12 cellular contexts compared by ENCODE assay signal in the genomic region with DNA sequence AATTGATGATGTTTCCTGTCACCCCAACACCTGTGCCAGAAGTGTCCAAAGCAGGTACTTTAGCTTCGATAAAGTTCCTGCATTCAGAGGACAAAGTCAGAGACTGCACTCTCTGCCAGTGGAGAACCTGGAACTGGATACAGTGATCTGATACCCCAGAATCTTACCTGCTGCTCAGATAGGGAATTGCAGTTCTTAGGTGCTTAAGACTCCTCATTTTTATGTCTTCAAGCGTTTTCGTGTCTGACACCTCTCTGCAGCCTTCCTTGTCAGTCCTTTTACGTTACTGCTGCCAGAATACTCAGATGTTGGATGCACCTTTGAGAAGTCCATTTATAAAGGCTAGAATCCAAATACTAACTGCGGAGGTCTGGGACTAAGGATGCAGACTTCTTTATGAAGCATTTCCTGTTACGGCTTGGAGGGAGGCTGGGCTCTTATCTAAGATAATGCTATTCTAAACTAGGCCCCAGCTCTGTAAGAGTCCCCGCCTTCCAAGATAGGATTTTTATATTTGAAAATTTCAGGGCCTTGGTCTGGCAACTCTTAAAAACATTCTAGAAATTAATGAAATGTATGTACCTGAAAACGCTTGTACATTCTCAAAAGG. TPM values are rescaled to one million over a fixed set of nuclear protein-coding genes. Genes with fewer than 3 reads are reported as not detected.
DNase-seq lines count a peak whose midpoint lies in the region; ATAC-seq, FAIRE-seq and TF ChIP-seq lines count a peak whose summit lies in the region.
"Had no signal": no experiment of that assay in that cellular context is flagged by ENCODE, and none has a peak within 500 bp of the region (broad histone marks: within the 10 kb centered on the region; RNA-seq: fewer than 3 reads in every experiment).

No MANE protein-coding gene starts in this region.

- POLR2A ChIA-PET in HepG2 (lab: Yijun Ruan, JAX) = no interaction called here

- TF ChIP-seq EP300 in HepG2 (IDR thresholded peaks at IDR 0.05; ENCODE audit: low read depth in 2 of 2, low read length in 2 of 2) = no peak
- no peak for TF ChIP-seq EP300 in HepG2 (CRISPR knock-in tag; IDR thresholded peaks at IDR 0.05; ENCODE audit: borderline replicate concordance)

- H3K4me1 ChIP-seq in HepG2 (ENCODE audit: insufficient read depth, low read length) (peaks cover 51% of the 10 kb centered on the region), right lobe of liver (peaks cover 0 to 54% (median 19%) of the 10 kb centered on the region in 4 donors), liver (ENCODE audit: control insufficient read depth in 4 of 4, insufficient read depth in 4 of 4, low read length in 3 of 4) (peaks cover 4 to 51% (median 42%) of the 10 kb centered on the region in 4 donors)

- TF ChIP-seq CTCF in HepG2 (CRISPR knock-in tag; IDR thresholded peaks at IDR 0.05) (no peak), right lobe of liver (IDR thresholded peaks at IDR 0.05) (no peak), liver (IDR thresholded peaks at IDR 0.05; ENCODE audit: low read depth, low read length, missing input control) (no peak)

- H4K20me1 ChIP-seq in HepG2 (ENCODE audit: insufficient read depth, low read length) = no peaks in the 10 kb centered on the region

- H3K4me3 ChIP-seq in HepG2 (replicated peaks in 1 of 3; ENCODE audit: insufficient read depth in 1 of 3, low read depth in 2 of 3, low read length in 3 of 3) = peak overlapping the region in 2 of 3 experiments; percentile 7 to 80; a peak in 3 of 6 replicates
- peak overlapping the region in 1 of 3 donors; percentile 5 for H3K4me3 ChIP-seq in right lobe of liver
- H3K4me3 ChIP-seq in liver (ENCODE audit: low read depth in 1 of 3, low read length in 3 of 3) = peak overlapping the region in 2 of 3 donors; percentile 2 to 26

- no peaks in the 10 kb centered on the region for H3K36me3 Mint-ChIP-seq in activated naive CD8-positive, alpha-beta T cell
- H3K36me3 Mint-ChIP-seq: naive B cell had no signal

- no TSS peak for BruUV-seq in HepG2 (replicated peaks; lab: Mats Ljungman, UMichigan)

- intact Hi-C loops in HepG2 (cut with micrococcal nuclease; ENCODE audit: unreplicated experiment) = loop anchor here (10.0 kb wide), 1 partner anchor 1582 kb away; the partner anchor contains the start of gene PRRC1
- intact Hi-C loops in right lobe of liver (cut with DNase I) = no loop called here

- H2AFZ ChIP-seq in HepG2 (ENCODE audit: low read length) = no peak overlapping the region

- no peak for ATAC-seq in HepG2
- ATAC-seq in right lobe of liver = no peak
- no peak for ATAC-seq in HG03280 (IDR thresholded peaks at IDR 0.05; ENCODE audit: unreplicated experiment)

- CTCF ChIA-PET in HepG2 (lab: Yijun Ruan, JAX; ENCODE audit: low intra/inter-chr PET ratio, low total read pairs) = no interaction called here

- H3K4me2 ChIP-seq in HepG2 (ENCODE audit: low read depth, low read length) = peak overlapping the region; percentile 81

- in situ Hi-C loops in HepG2 (cut with HindIII; ENCODE audit: extremely low pct_ligation_motif_present, low pct_unique_long_range_greater_than_20kb) = loop anchor here (25.0 kb wide), 1 partner anchor 1534 kb away; no protein-coding TSS in a partner anchor

- H3K9me3 ChIP-seq in HepG2 (ENCODE audit: low read length) (no peaks in the 10 kb centered on the region), right lobe of liver (no peaks in the 10 kb centered on the region), liver (ENCODE audit: control insufficient read depth in 4 of 4, low read length in 3 of 4) (no peaks in the 10 kb centered on the region)

- H3K27ac ChIP-seq in HepG2 (ENCODE audit: extremely low read length, insufficient read depth, low read length) (no peak overlapping the region), right lobe of liver (peak overlapping the region in 1 of 3 donors; percentile 88), liver (ENCODE audit: low read depth in 1 of 2, low read length in 2 of 2) (peak overlapping the region; percentile 13 to 42)

- H3K4me1 Mint-ChIP-seq in activated naive CD8-positive, alpha-beta T cell (ENCODE audit: low read depth) = peaks cover 34% of the 10 kb centered on the region

- peaks cover 56% of the 10 kb centered on the region for H3K79me2 ChIP-seq in HepG2 (ENCODE audit: insufficient read depth, low read length)

- H3K9me3 Mint-ChIP-seq in activated naive CD8-positive, alpha-beta T cell (ENCODE audit: low read depth) = no peaks in the 10 kb centered on the region
- H3K9me3 Mint-ChIP-seq: naive B cell had no signal

- H3K27me3 ChIP-seq in HepG2 (ENCODE audit: control insufficient read depth in 1 of 2, insufficient read depth in 2 of 2, low read length in 2 of 2) = no peaks in the 10 kb centered on the region
- H3K27me3 ChIP-seq in right lobe of liver = no peaks in the 10 kb centered on the region
- no peaks in the 10 kb centered on the region for H3K27me3 ChIP-seq in liver (ENCODE audit: control insufficient read depth in 4 of 4, insufficient read depth in 4 of 4, low read length in 3 of 4)

- H3K27me3 Mint-ChIP-seq in activated naive CD8-positive, alpha-beta T cell = peaks cover 4% of the 10 kb centered on the region

- 95% methylated on average over 8 of the region's 8 CpGs for WGBS in HepG2 (ENCODE audit: low lambda C conversion rate)
- 43% methylated on average over 7 of the region's 8 CpGs for WGBS in right lobe of liver (ENCODE audit: insufficient coverage, low coverage, low lambda C conversion rate, missing lambda C conversion rate)
- WGBS in liver = 57% methylated on average over 8 of the region's 8 CpGs

- H3K36me3 ChIP-seq in HepG2 (replicated peaks in 1 of 2; ENCODE audit: control insufficient read depth in 1 of 2, insufficient read depth in 2 of 2, low read length in 2 of 2) = peaks cover 1 to 3% of the 10 kb centered on the region in 2 experiments; a peak in 1 of 5 replicates
- H3K36me3 ChIP-seq in right lobe of liver = no peaks in the 10 kb centered on the region
- H3K36me3 ChIP-seq in liver (ENCODE audit: control insufficient read depth in 4 of 4, insufficient read depth in 3 of 4, low read depth in 1 of 4, low read length in 3 of 4) = no peaks in the 10 kb centered on the region

- no peak overlapping the region for H3K9ac ChIP-seq in HepG2 (ENCODE audit: insufficient read depth, low read depth, low read length)
- peak overlapping the region in 1 of 2 donors; percentile 17 for H3K9ac ChIP-seq in liver (ENCODE audit: low read depth in 1 of 2, low read length in 2 of 2)

- TF ChIP-seq RAD21 in HepG2 (CRISPR knock-in tag; IDR thresholded peaks at IDR 0.05) (no peak), liver (IDR thresholded peaks at IDR 0.05) (no peak)

- H3K27ac Mint-ChIP-seq in activated naive CD8-positive, alpha-beta T cell = no peak overlapping the region

- no peak for DNase-seq in HepG2 (ENCODE audit: low spot score)
- DNase-seq in right lobe of liver = no peak
- DNase-seq in activated gamma-delta T cell (lab: John Stamatoyannopoulos, UW) = no peak
- no peak for DNase-seq in NCI-H2171 treated with DMSO at 0.1 percent for 48 hours (lab: John Stamatoyannopoulos, UW)
- DNase-seq in DMS153 (lab: John Stamatoyannopoulos, UW) = no peak
- DNase-seq: amniotic stem cell, naive B cell, NCI-H524 had no signal

- no peak for TF ChIP-seq POLR2A in HepG2 (IDR thresholded peaks at IDR 0.05; ENCODE audit: insufficient read depth in 1 of 2, low read depth in 2 of 2, low read length in 2 of 2)
- TF ChIP-seq POLR2A in right lobe of liver (IDR thresholded peaks at IDR 0.05) = no peak

- FAIRE-seq in HepG2 (lab: Jason Lieb, UNC) = no peak
- FAIRE-seq: TTC549 had no signal

- H3K4me3 Mint-ChIP-seq in activated naive CD8-positive, alpha-beta T cell = peak overlapping the region; percentile 66

TF ChIP-seq in liver, 16 proteins besides CTCF, POLR2A, EP300 and RAD21 (continues in another document):
- TF ChIP-seq RXRA (IDR thresholded peaks at IDR 0.05) = no peak
- TF ChIP-seq FOXA2 (IDR thresholded peaks at IDR 0.05) = no peak
- TF ChIP-seq JUND (IDR thresholded peaks at IDR 0.05) = no peak
- TF ChIP-seq HNF4G (IDR thresholded peaks at IDR 0.05) = no peak
- TF ChIP-seq TAF1 (conservative IDR thresholded peaks at IDR 0.05) = no peak
- no peak for TF ChIP-seq EGR1 (IDR thresholded peaks at IDR 0.05; ENCODE audit: low read depth in 2 of 2)

RNA-seq across cellular contexts. Expression of gene ISOC1, which starts 1.9 kb away (rescaled TPM):
- 51.3 and 65.0 TPM in 2 replicates for total RNA-seq in HepG2 (2016; rRNA removed; fragmentation: Illumina TruSeq; extraction: Trizol)
- 15.5 and 15.7 TPM in 2 replicates for total RNA-seq in HepG2 (2016; cell fraction: cytosol; rRNA removed; fragmentation: Illumina TruSeq; extraction: Trizol; ENCODE audit: low read depth)
- total RNA-seq in HepG2 (2016; cell fraction: insoluble cytoplasmic fraction; rRNA removed; fragmentation: Illumina TruSeq; extraction: Trizol) = 51.7 and 63.3 TPM in 2 replicates
- total RNA-seq in HepG2 (2016; cell fraction: membrane; rRNA removed; fragmentation: Illumina TruSeq; extraction: Trizol) = 27.2 and 27.5 TPM in 2 replicates
- 35.1 and 38.5 TPM in 2 replicates for total RNA-seq in HepG2 (2016; cell fraction: nucleus; rRNA removed; fragmentation: Illumina TruSeq; extraction: Trizol)
- polyA plus RNA-seq in HepG2 (2011; rRNA removed) = 22.1 and 25.7 TPM in 2 replicates
- 16.8 and 22.5 TPM in 2 replicates for polyA plus RNA-seq in HepG2 (2011; cell fraction: cytosol; rRNA removed)
- 11.6 and 11.8 TPM in 2 replicates for polyA plus RNA-seq in HepG2 (2011; cell fraction: nucleus; rRNA removed)
- polyA plus RNA-seq in HepG2 (2012) = 22.3 and 26.6 TPM in 2 replicates
- 6.3 and 8.5 TPM in 2 replicates for polyA plus RNA-seq in HepG2 (2016; cell fraction: cytosol; fragmentation: Illumina TruSeq; extraction: Trizol; ENCODE audit: low read depth)
- polyA plus RNA-seq in HepG2 (2016; cell fraction: insoluble cytoplasmic fraction; fragmentation: Illumina TruSeq; extraction: Trizol; ENCODE audit: low read depth) = 89.1 and 90.6 TPM in 2 replicates
- 21.1 and 21.2 TPM in 2 replicates for polyA plus RNA-seq in HepG2 (2016; cell fraction: membrane; fragmentation: Illumina TruSeq; extraction: Trizol; ENCODE audit: low read depth)
- polyA plus RNA-seq in HepG2 (2016; cell fraction: nucleus; fragmentation: Illumina TruSeq; extraction: Trizol; ENCODE audit: insufficient read depth, low read depth) = 52.9 and 62.0 TPM in 2 replicates
- polyA minus RNA-seq in HepG2 (2011; rRNA and poly(A)+ RNA removed; ENCODE audit: low replicate concordance) = 30.2 and 33.7 TPM in 2 replicates
- polyA minus RNA-seq in HepG2 (2011; cell fraction: cytosol; rRNA and poly(A)+ RNA removed) = 20.3 and 24.0 TPM in 2 replicates
- 37.9 and 43.9 TPM in 2 replicates for polyA minus RNA-seq in HepG2 (2011; cell fraction: nucleus; rRNA and poly(A)+ RNA removed)
- total RNA-seq in right lobe of liver = 10 to 100 TPM; 32.2 to 52.8 (median 44.4) TPM
- total RNA-seq in liver = 10 to 100 TPM; 34.1 to 46.5 TPM
- polyA plus RNA-seq in liver = 10 to 100 TPM; 37.1 to 52.9 TPM
